ENCODE assay signal across 12 cellular contexts in the genomic region with DNA sequence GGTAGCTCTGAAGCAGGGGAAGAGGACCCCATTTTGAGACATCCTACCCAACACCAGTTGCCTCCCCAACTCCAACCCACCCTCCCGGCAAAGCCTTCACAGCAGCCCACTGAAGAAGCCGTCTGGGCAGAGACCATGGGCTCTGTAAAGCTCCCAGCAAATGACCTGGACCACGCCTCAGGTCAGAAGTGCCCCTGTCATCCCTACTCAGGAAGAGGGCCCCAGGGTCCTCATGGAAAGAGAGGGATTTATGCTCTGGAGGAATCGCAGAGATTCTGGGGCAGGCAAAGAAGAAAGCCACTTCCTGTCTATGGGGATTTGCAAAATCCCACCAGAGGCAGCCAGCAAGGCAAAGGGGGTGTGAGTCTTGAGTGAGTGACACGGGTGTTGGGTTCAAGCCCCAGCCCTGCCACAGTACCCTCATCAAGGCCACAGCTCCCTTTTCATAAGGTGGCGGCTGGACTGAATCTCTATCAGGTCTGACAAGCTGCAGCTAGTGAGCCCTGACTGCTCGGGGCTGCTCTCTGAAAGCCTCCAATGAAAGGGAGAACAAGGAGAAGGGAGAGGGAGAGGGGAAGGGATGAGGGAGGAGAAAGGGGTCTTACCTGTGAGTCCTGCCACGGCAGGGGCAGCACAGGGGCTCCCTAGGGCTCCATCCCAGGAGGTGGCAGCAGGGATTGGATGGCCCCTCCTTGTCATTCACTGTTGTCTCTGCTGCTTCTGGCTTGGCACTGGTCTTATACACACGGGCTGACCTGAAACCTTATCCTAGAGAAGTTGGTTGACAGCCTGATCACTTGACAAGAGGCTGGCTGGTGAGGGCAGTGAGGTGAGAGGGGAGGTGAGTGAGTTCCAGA. TPM values are rescaled to one million over a fixed set of nuclear protein-coding genes. Genes with fewer than 3 reads are reported as not detected.
DNase-seq lines count a peak whose midpoint lies in the region; ATAC-seq and TF ChIP-seq lines count a peak whose summit lies in the region.
"Had no signal": no experiment of that assay in that cellular context is flagged by ENCODE, and none has a peak within 500 bp of the region (broad histone marks: within the 10 kb centered on the region; RNA-seq: fewer than 3 reads in every experiment).

A gene with protein sequence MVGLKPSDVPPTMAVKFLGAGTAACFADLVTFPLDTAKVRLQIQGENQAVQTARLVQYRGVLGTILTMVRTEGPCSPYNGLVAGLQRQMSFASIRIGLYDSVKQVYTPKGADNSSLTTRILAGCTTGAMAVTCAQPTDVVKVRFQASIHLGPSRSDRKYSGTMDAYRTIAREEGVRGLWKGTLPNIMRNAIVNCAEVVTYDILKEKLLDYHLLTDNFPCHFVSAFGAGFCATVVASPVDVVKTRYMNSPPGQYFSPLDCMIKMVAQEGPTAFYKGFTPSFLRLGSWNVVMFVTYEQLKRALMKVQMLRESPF (minus strand): TSS at position 713 of the 857 bp plus-strand sequence. CDS start 2,043 bp downstream, outside the sequence.

- no peaks in the 10 kb centered on the region for H3K27me3 ChIP-seq in CD4-positive, alpha-beta memory T cell (ENCODE audit: insufficient read depth, low read length)
- no peaks in the 10 kb centered on the region for H3K27me3 ChIP-seq in osteoblast (ENCODE audit: insufficient read depth, low read length)
- H3K27me3 ChIP-seq: breast epithelium had no signal

- peak within 1 kb of the TSS; percentile 73 for H3K27ac ChIP-seq in CD4-positive, alpha-beta memory T cell (ENCODE audit: low read depth, low read length)
- H3K27ac ChIP-seq in osteoblast (ENCODE audit: low read depth, low read length), result no peak within 1 kb of the TSS
- H3K27ac ChIP-seq: breast epithelium had no signal

- no peak for TF ChIP-seq POLR2A in NB4 (IDR thresholded peaks at IDR 0.05; ENCODE audit: extremely low read depth, insufficient read length)

- no peak within 1 kb of the TSS for H2AFZ ChIP-seq in osteoblast (ENCODE audit: low read length)

- H3K4me3 ChIP-seq in CD4-positive, alpha-beta memory T cell (ENCODE audit: low read length in 2 of 2), result no peak within 1 kb of the TSS
- no peak within 1 kb of the TSS for H3K4me3 ChIP-seq in NB4 (ENCODE audit: low read depth, low read length)
- no peak within 1 kb of the TSS for H3K4me3 ChIP-seq in osteoblast (ENCODE audit: insufficient read depth, low read length)
- H3K4me3 ChIP-seq: breast epithelium had no signal

- no peaks in the 10 kb centered on the region for H3K36me3 ChIP-seq in CD4-positive, alpha-beta memory T cell (ENCODE audit: insufficient read depth, low read length)
- H3K36me3 ChIP-seq in osteoblast (ENCODE audit: insufficient read depth, low read length), result peaks cover 5% of the 10 kb centered on the region
- H3K36me3 ChIP-seq: breast epithelium had no signal

- ATAC-seq in activated naive CD8-positive, alpha-beta T cell treated with anti-CD3 and anti-CD28 coated beads, Interleukin-2, amount 50 U/mL, for 24 hours, result no peak
- ATAC-seq in naive B cell (ENCODE audit: low read depth in 2 of 2) (no peak), GM18519 (IDR thresholded peaks at IDR 0.05; ENCODE audit: low FRiP score, unreplicated experiment) (no peak)

- peaks cover 0 to 2% (median 0%) of the 10 kb centered on the region in 8 donors for H3K9me3 Mint-ChIP-seq in CD4-positive, alpha-beta memory T cell
- H3K9me3 Mint-ChIP-seq in activated naive CD8-positive, alpha-beta T cell treated with anti-CD3 and anti-CD28 coated beads, Interleukin-2, amount 50 U/mL, for 24 hours, result no peaks in the 10 kb centered on the region
- H3K9me3 Mint-ChIP-seq in naive B cell, result no peaks in the 10 kb centered on the region

- H3K4me1 Mint-ChIP-seq in CD4-positive, alpha-beta memory T cell, result peaks cover 56 to 95% (median 72%) of the 10 kb centered on the region in 4 donors
- H3K4me1 Mint-ChIP-seq in activated naive CD8-positive, alpha-beta T cell treated with anti-CD3 and anti-CD28 coated beads, Interleukin-2, amount 50 U/mL, for 24 hours, result peaks cover 90% of the 10 kb centered on the region
- H3K4me1 Mint-ChIP-seq in naive B cell, result peaks cover 41 to 64% (median 49%) of the 10 kb centered on the region in 3 donors

- H4K20me1 ChIP-seq in osteoblast (ENCODE audit: insufficient read depth, low read length), result no peaks in the 10 kb centered on the region

- TF ChIP-seq CTCF in NB4 (IDR thresholded peaks at IDR 0.05; ENCODE audit: low read depth, low read length), result no peak
- no peak for TF ChIP-seq CTCF in osteoblast (IDR thresholded peaks at IDR 0.05; ENCODE audit: extremely low read depth, low read depth, low read length)
- no peak for TF ChIP-seq CTCF in GM13977 (IDR thresholded peaks at IDR 0.05; ENCODE audit: extremely low read depth, insufficient read depth, missing control alignments)

- intact Hi-C loops in CD4-positive, alpha-beta memory T cell (cut with micrococcal nuclease), result no loop called here

- peak within 1 kb of the TSS; percentile 88 to 99 (median 95) for H3K27ac Mint-ChIP-seq in CD4-positive, alpha-beta memory T cell
- peak within 1 kb of the TSS; percentile 98 for H3K27ac Mint-ChIP-seq in activated naive CD8-positive, alpha-beta T cell treated with anti-CD3 and anti-CD28 coated beads, Interleukin-2, amount 50 U/mL, for 24 hours
- peak within 1 kb of the TSS; percentile 58 to 99 (median 93) for H3K27ac Mint-ChIP-seq in naive B cell

- POLR2A ChIA-PET in CD4-positive, alpha-beta memory T cell (lab: Charles Lee; ENCODE audit: partially characterized antibody), result interaction anchor here (0.6 to 35.3 kb wide), 4 partner anchors 10 to 403 kb away, joined by 3 to 2221 read pairs (median 6); a partner anchor contains a TSS

- peak within 1 kb of the TSS in 7 of 8 donors; percentile 39 to 87 (median 51) for H3K4me3 Mint-ChIP-seq in CD4-positive, alpha-beta memory T cell
- H3K4me3 Mint-ChIP-seq in activated naive CD8-positive, alpha-beta T cell treated with anti-CD3 and anti-CD28 coated beads, Interleukin-2, amount 50 U/mL, for 24 hours, result peak within 1 kb of the TSS; percentile 26
- peak within 1 kb of the TSS in 3 of 8 donors; percentile 16 to 77 (median 41) for H3K4me3 Mint-ChIP-seq in naive B cell

- H3K9me3 ChIP-seq in CD4-positive, alpha-beta memory T cell (ENCODE audit: control insufficient read depth in 1 of 2, low read length in 2 of 2), result no peaks in the 10 kb centered on the region
- H3K9me3 ChIP-seq in osteoblast (ENCODE audit: low read depth, low read length), result no peaks in the 10 kb centered on the region
- H3K9me3 ChIP-seq: breast epithelium had no signal

- in situ Hi-C loops in GM13977 (cut with MboI; ENCODE audit: low pct_unique_long_range_greater_than_20kb, low sequenced_read_pairs, unreplicated experiment), result no loop called here

- H3K36me3 Mint-ChIP-seq in CD4-positive, alpha-beta memory T cell, result peaks cover 0 to 12% of the 10 kb centered on the region in 2 donors
- H3K36me3 Mint-ChIP-seq in activated naive CD8-positive, alpha-beta T cell treated with anti-CD3 and anti-CD28 coated beads, Interleukin-2, amount 50 U/mL, for 24 hours (ENCODE audit: low read depth), result peaks cover 16% of the 10 kb centered on the region
- peaks cover 3 to 9% of the 10 kb centered on the region in 2 donors for H3K36me3 Mint-ChIP-seq in naive B cell

- DNase-seq in CD4-positive, alpha-beta memory T cell, result no peak
- peak; percentile 19 for DNase-seq in NB4 (ENCODE audit: low read depth)
- DNase-seq in activated naive CD8-positive, alpha-beta T cell treated with anti-CD3 and anti-CD28 coated beads, Interleukin-2, amount 50 U/mL, for 24 hours, result no peak
- no peak for DNase-seq in naive B cell
- no peak for DNase-seq in NCI-H146 (lab: John Stamatoyannopoulos, UW)
- DNase-seq in osteoblast (ENCODE audit: insufficient read length, low spot score, missing footprints), result no peak
- no peak for DNase-seq in GM13977 (ENCODE audit: low spot score)
- DNase-seq: COR-L47, HCEC 1CT, NCI-H187 treated with DMSO at 0.1 percent for 48 hours had no signal

- H3K27me3 Mint-ChIP-seq in CD4-positive, alpha-beta memory T cell, result no peaks in the 10 kb centered on the region
- no peaks in the 10 kb centered on the region for H3K27me3 Mint-ChIP-seq in activated naive CD8-positive, alpha-beta T cell treated with anti-CD3 and anti-CD28 coated beads, Interleukin-2, amount 50 U/mL, for 24 hours
- no peaks in the 10 kb centered on the region for H3K27me3 Mint-ChIP-seq in naive B cell

- H3K79me2 ChIP-seq in osteoblast (ENCODE audit: insufficient read depth, low read length), result no peaks in the 10 kb centered on the region

- H3K4me2 ChIP-seq in osteoblast (ENCODE audit: insufficient read depth, low read length), result no peak within 1 kb of the TSS

- peaks cover 100% of the 10 kb centered on the region for H3K4me1 ChIP-seq in CD4-positive, alpha-beta memory T cell (ENCODE audit: insufficient read depth, low read length)
- H3K4me1 ChIP-seq in osteoblast (ENCODE audit: insufficient read depth, low read length), result peaks cover 6% of the 10 kb centered on the region
- H3K4me1 ChIP-seq: breast epithelium had no signal

- CTCF ChIA-PET in CD4-positive, alpha-beta memory T cell (lab: Charles Lee; ENCODE audit: partially characterized antibody), result interaction anchor here (1.4 to 1.8 kb wide), 4 partner anchors 11 to 36 kb away, joined by 4 to 7 read pairs (median 5); no protein-coding TSS in a partner anchor

RNA-seq across cellular contexts. Expression of the gene that starts here (rescaled TPM):
- 1 to 10 TPM; 4.8 to 6.3 TPM for total RNA-seq in CD4-positive, alpha-beta memory T cell
- polyA plus RNA-seq in CD4-positive, alpha-beta memory T cell, result under 1 TPM; 0.54 to 0.66 TPM
- polyA plus RNA-seq in naive B cell (ENCODE audit: low read depth in 6 of 6), result under 1 TPM in 3 of 6 donors, not detected in 3; 0.09 to 0.31 (median 0.11) TPM
- under 0.01 and 0.59 TPM in 2 replicates for total RNA-seq in osteoblast
